In the genomic region with DNA sequence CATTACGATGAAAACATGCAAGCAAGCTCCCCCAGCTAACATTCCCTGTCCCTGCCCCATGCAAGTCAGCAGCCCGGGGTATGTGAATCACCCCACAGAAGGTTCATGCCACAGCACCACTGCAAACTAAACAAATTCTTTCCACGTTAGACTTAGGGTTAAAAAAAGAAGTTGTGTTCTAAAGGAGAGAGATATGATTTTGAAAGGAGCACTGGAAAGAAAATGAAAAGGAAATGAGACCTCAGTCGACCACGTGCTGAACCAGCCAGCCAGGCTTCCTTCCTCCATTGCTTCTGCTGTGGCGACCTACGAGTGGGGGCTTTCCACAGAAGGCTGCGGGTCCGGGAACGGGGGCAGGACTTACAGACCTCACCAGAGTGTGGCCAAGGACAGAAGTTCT, we compare ENCODE assay signal across 8 cellular contexts. TPM values are rescaled to one million over a fixed set of nuclear protein-coding genes. Genes with fewer than 3 reads are reported as not detected.
DNase-seq lines count a peak whose midpoint lies in the region; ATAC-seq, FAIRE-seq and TF ChIP-seq lines count a peak whose summit lies in the region.

No MANE protein-coding gene starts in this region.

- TF ChIP-seq CTCF in HL-60 (IDR thresholded peaks at IDR 0.05; ENCODE audit: insufficient read depth, low read length) = no peak

- H3K27me3 ChIP-seq in HL-60 (ENCODE audit: insufficient read depth, poor library complexity, severe bottlenecking) = no peaks in the 10 kb centered on the region

- H3K9me3 Mint-ChIP-seq in stimulated activated naive CD8-positive, alpha-beta T cell treated with anti-CD3 and anti-CD28 coated beads, Interleukin-15, amount 100 ng/mL, for 72 hours = no peaks in the 10 kb centered on the region

- H3K27ac Mint-ChIP-seq in stimulated activated naive CD8-positive, alpha-beta T cell treated with anti-CD3 and anti-CD28 coated beads, Interleukin-15, amount 100 ng/mL, for 72 hours = peak overlapping the region; percentile 43 to 86

- intact Hi-C loops in left ventricle myocardium superior (cut with micrococcal nuclease) = no loop called here

- no peak for FAIRE-seq in H54 (lab: Jason Lieb, UNC)

- H3K4me1 Mint-ChIP-seq in stimulated activated naive CD8-positive, alpha-beta T cell treated with anti-CD3 and anti-CD28 coated beads, Interleukin-15, amount 100 ng/mL, for 72 hours = peaks cover 81% of the 10 kb centered on the region

- no peaks in the 10 kb centered on the region for H3K27me3 Mint-ChIP-seq in stimulated activated naive CD8-positive, alpha-beta T cell treated with anti-CD3 and anti-CD28 coated beads, Interleukin-15, amount 100 ng/mL, for 72 hours

- H3K4me3 ChIP-seq in HL-60 (replicated peaks; ENCODE audit: insufficient read depth, low read length) = no peak overlapping the region

- peak; percentile 70 for ATAC-seq in left ventricle myocardium superior
- peak; percentile 50 for ATAC-seq in stimulated activated naive CD8-positive, alpha-beta T cell treated with anti-CD3 and anti-CD28 coated beads, Interleukin-15, amount 100 ng/mL, for 72 hours
- ATAC-seq in GM21528 (IDR thresholded peaks at IDR 0.05; ENCODE audit: low FRiP score, unreplicated experiment) = no peak

- peak overlapping the region; percentile 57 to 72 for H3K4me3 Mint-ChIP-seq in stimulated activated naive CD8-positive, alpha-beta T cell treated with anti-CD3 and anti-CD28 coated beads, Interleukin-15, amount 100 ng/mL, for 72 hours

- peak overlapping the region; percentile 40 for H3K27ac ChIP-seq in HL-60 (replicated peaks)

- DNase-seq in A172 (ENCODE audit: low spot score) (peak; percentile 78), HL-60 (ENCODE audit: low read depth in 1 of 2, low spot score in 1 of 2) (peak in 1 of 2 experiments; percentile 40), left ventricle myocardium superior (peak; percentile 40), DMS153 treated with DMSO at 0.1 percent for 48 hours (lab: John Stamatoyannopoulos, UW; ENCODE audit: unreplicated experiment) (no peak), H54 (ENCODE audit: insufficient read length, low spot score) (no peak)
- peak; percentile 29 for DNase-seq in activated T-helper 9 cell treated with anti-CD3 and anti-CD28 coated beads, Interleukin-2, amount 50 U/mL, for 16 hours (ENCODE audit: low read depth)
- DNase-seq in stimulated activated naive CD8-positive, alpha-beta T cell treated with anti-CD3 and anti-CD28 coated beads, Interleukin-15, amount 100 ng/mL, for 72 hours = peak in 1 of 2 donors; percentile 69

- TF ChIP-seq POLR2A in H54 (IDR thresholded peaks at IDR 0.05; ENCODE audit: low read depth, low read length) = no peak

RNA-seq across cellular contexts. Expression of gene ARL4C, which starts 52.0 kb away (rescaled TPM):
- 72.2 and 79.6 TPM in 2 replicates for total RNA-seq in A172 (2014; rRNA removed; shearing (Covaris generic))
- 1.5 TPM for total RNA-seq in left ventricle myocardium superior

Comparison
In these comparisons a context has a peak if more than half of its experiments do, and no peak if none do; other contexts are left out.
1. DNase-seq: peak in A172 (single experiment), activated T-helper 9 cell treated with anti-CD3 and anti-CD28 coated beads, Interleukin-2, amount 50 U/mL, for 16 hours (single experiment) and left ventricle myocardium superior (single experiment); none in DMS153 treated with DMSO at 0.1 percent for 48 hours (single experiment) and H54 (single experiment).
2. RNA of gene ARL4C, which starts 52.0 kb away (total RNA-seq): 72.2 to 79.6 TPM in A172; 1.5 TPM in left ventricle myocardium superior (single experiment); every median in the first group is over 10 times any median in the second.